Comparison of ENCODE assay signal across 7 cellular contexts in genomic region chr2:234494361-234495075, GRCh38. TPM values are rescaled to one million over a fixed set of nuclear protein-coding genes. Genes with fewer than 3 reads are reported as not detected.
A peak's percentile ranks its signal among the peaks of the same experiment; 100 is the strongest.
DNase-seq lines count a peak whose midpoint lies in the region; ATAC-seq and TF ChIP-seq lines count a peak whose summit lies in the region.

No MANE protein-coding gene starts in this region.

- H3K4me2 ChIP-seq in mammary epithelial cell (ENCODE audit: insufficient read depth, low read depth, low read length) = peak overlapping the region; percentile 96
- H3K4me2 ChIP-seq in mesendoderm (ENCODE audit: low read length) = peak overlapping the region; percentile 23

- H4K5ac ChIP-seq in mesendoderm (ENCODE audit: low read length) = no peak overlapping the region

- intact Hi-C loops in mammary epithelial cell (cut with micrococcal nuclease) = loop anchor here (1.0 to 10.0 kb wide), 6 partner anchors 48 to 359 kb away; no protein-coding TSS in a partner anchor
- intact Hi-C loops in testis (cut with DNase I; ENCODE audit: low total_unique reads) = no loop called here

- in situ Hi-C loops in mammary epithelial cell (cut with MboI; ENCODE audit: low sequenced_read_pairs in 2 of 2) = loop anchor here (5.0 to 25.0 kb wide), 5 partner anchors 187 to 362 kb away; no protein-coding TSS in a partner anchor

- H3K9me3 ChIP-seq in mammary epithelial cell (replicated peaks; ENCODE audit: insufficient read depth, low read length) (no peaks in the 10 kb centered on the region), testis (no peaks in the 10 kb centered on the region)

- no peak overlapping the region for H2BK120ac ChIP-seq in mesendoderm (ENCODE audit: low read depth, low read length)

- H3K27me3 ChIP-seq in mammary epithelial cell (ENCODE audit: insufficient read depth, low read length) (no peaks in the 10 kb centered on the region), mesendoderm (ENCODE audit: insufficient read depth, low read length, poor library complexity) (no peaks in the 10 kb centered on the region), testis (no peaks in the 10 kb centered on the region)

- H3K23ac ChIP-seq in mesendoderm (ENCODE audit: low read length) = no peak overlapping the region

- peak overlapping the region; percentile 75 for H3K4me3 ChIP-seq in GM12865 (ENCODE audit: low read depth, low read length)
- peak overlapping the region; percentile 86 to 99 (median 97) for H3K4me3 ChIP-seq in mammary epithelial cell (replicated peaks in 1 of 3; ENCODE audit: insufficient read depth in 1 of 3, low read depth in 2 of 3, low read length in 3 of 3)
- H3K4me3 ChIP-seq in mesendoderm (ENCODE audit: low read length) = no peak overlapping the region
- H3K4me3 ChIP-seq in testis = no peak overlapping the region

- DNase-seq in GM12865 (ENCODE audit: low read depth) (no peak), NCI-H2171 (lab: John Stamatoyannopoulos, UW) (peak; percentile 16), mammary epithelial cell (peak; percentile 59), mesendoderm (peak; percentile 71), testis (no peak)

- no peak overlapping the region for H3K56ac ChIP-seq in mesendoderm (ENCODE audit: low read length)

- H3K4me1 ChIP-seq in mammary epithelial cell (ENCODE audit: insufficient read depth, low read length) (peaks cover 22% of the 10 kb centered on the region), mesendoderm (ENCODE audit: control insufficient read depth, low read depth, low read length) (no peaks in the 10 kb centered on the region), testis (no peaks in the 10 kb centered on the region)

- H3K9ac ChIP-seq in mammary epithelial cell (ENCODE audit: insufficient read depth, low read length) (peak overlapping the region; percentile 96), mesendoderm (ENCODE audit: low read length) (peak overlapping the region; percentile 8)

- TSS peak; percentile 14 for BruUV-seq in mammary epithelial cell (replicated peaks; lab: Mats Ljungman, UMichigan)

- under 1% methylated on average over 8 of the region's 8 CpGs for WGBS in mammary epithelial cell (ENCODE audit: low coverage, missing lambda C conversion rate)
- no CpG with 5 or more reads among the region's 8 CpGs for WGBS in mesendoderm (ENCODE audit: extremely low coverage, insufficient coverage, low lambda C conversion rate)
- WGBS in testis, 2 donors = 64 to 78% methylated on average over 8 of the region's 8 CpGs

- H3K79me1 ChIP-seq in mesendoderm (ENCODE audit: low read length) = peaks cover 11% of the 10 kb centered on the region

- TF ChIP-seq POLR2A in testis (IDR thresholded peaks at IDR 0.05) = no peak

- H3K27ac ChIP-seq in mammary epithelial cell (ENCODE audit: insufficient read depth, low read depth, low read length) (peak overlapping the region; percentile 92), mesendoderm (ENCODE audit: low read depth, low read length) (no peak overlapping the region), testis (no peak overlapping the region)

- H2AFZ ChIP-seq in mammary epithelial cell (ENCODE audit: low read depth, low read length) = no peak overlapping the region

- dilution Hi-C loops in mammary epithelial cell (cut with HindIII; ENCODE audit: low sequenced_read_pairs) = no loop called here

- H3K4ac ChIP-seq in mesendoderm (ENCODE audit: low read depth, low read length) = no peak overlapping the region

- H3K36me3 ChIP-seq in mammary epithelial cell (ENCODE audit: insufficient read depth, low read length) (peaks cover 18% of the 10 kb centered on the region), mesendoderm (ENCODE audit: control insufficient read depth, insufficient read depth, low read length) (no peaks in the 10 kb centered on the region), testis (ENCODE audit: low read depth, missing control alignments) (no peaks in the 10 kb centered on the region)

- ATAC-seq in GM21390 (IDR thresholded peaks at IDR 0.05; ENCODE audit: unreplicated experiment) (no peak), GM21576 (IDR thresholded peaks at IDR 0.05; ENCODE audit: unreplicated experiment) (no peak)

- H3K18ac ChIP-seq in mesendoderm (ENCODE audit: low read length) = no peak overlapping the region

- H3K79me2 ChIP-seq in mammary epithelial cell (ENCODE audit: insufficient read depth, low read length) (peaks cover 67% of the 10 kb centered on the region), mesendoderm (ENCODE audit: control insufficient read depth, insufficient read depth, low read length) (peaks cover 11% of the 10 kb centered on the region)

- TF ChIP-seq CTCF in GM12865 (IDR thresholded peaks at IDR 0.05; ENCODE audit: insufficient read depth, low read depth, low read length, missing control alignments) (no peak), mammary epithelial cell (conservative IDR thresholded peaks at IDR 0.05 in 1 of 2, IDR thresholded peaks at IDR 0.05 in 1 of 2; ENCODE audit: extremely low read depth in 1 of 2, insufficient read depth in 1 of 2, low read depth in 1 of 2, low read length in 2 of 2) (no peak), testis (IDR thresholded peaks at IDR 0.05) (no peak)

- no peak overlapping the region for H2BK5ac ChIP-seq in mesendoderm (ENCODE audit: low read length)

- CTCF ChIA-PET in mammary epithelial cell (lab: Charles Lee; ENCODE audit: low non-redundant PET) = interaction anchor here (0.7 kb wide), 1 partner anchor 204 kb away, joined by 14 read pairs; no protein-coding TSS in a partner anchor

- H2BK15ac ChIP-seq in mesendoderm (replicated peaks; ENCODE audit: low read depth) = no peak overlapping the region

- H4K8ac ChIP-seq in mesendoderm (ENCODE audit: low read depth, low read length) = no peak overlapping the region

- no peaks in the 10 kb centered on the region for H4K20me1 ChIP-seq in mammary epithelial cell (ENCODE audit: insufficient read depth, low read length)

- H2AK5ac ChIP-seq in mesendoderm (ENCODE audit: low read length) = no peak overlapping the region

RNA-seq across cellular contexts. Expression of gene ARL4C, which starts 2.4 kb away (rescaled TPM):
- total RNA-seq in mammary epithelial cell (10 to 100 TPM; 94.2 to 98.9 TPM), testis (1 to 10 TPM; 1.3 to 3.0 TPM)
- polyA plus RNA-seq in mammary epithelial cell (64.9 TPM), testis (ENCODE audit: insufficient read depth, low read depth, low replicate concordance) (4.4 TPM)
- polyA minus RNA-seq in mammary epithelial cell = 59.3 TPM
- 23.7 TPM for polyA plus RNA-seq in mesendoderm (2013, experiment 1 of 2)
- 23.8 TPM for polyA plus RNA-seq in mesendoderm (2013, experiment 2 of 2)

Comparison
In these comparisons a context has a peak if more than half of its experiments do, and no peak if none do; other contexts are left out.
1. DNase-seq: peak in NCI-H2171 (single experiment), mammary epithelial cell (single experiment) and mesendoderm (single experiment); none in GM12865 (single experiment) and testis (single experiment).
2. H3K4me3 ChIP-seq: peak in GM12865 (single experiment) and mammary epithelial cell (3 of 3); none in mesendoderm (single experiment) and testis (0 of 2).
3. RNA of gene ARL4C, which starts 2.4 kb away (total RNA-seq): 94.2 to 98.9 TPM in mammary epithelial cell; 1.3 to 3.0 TPM in testis; every median in the first group is over 10 times any median in the second.